8 cellular contexts compared by ENCODE assay signal in the genomic region with DNA sequence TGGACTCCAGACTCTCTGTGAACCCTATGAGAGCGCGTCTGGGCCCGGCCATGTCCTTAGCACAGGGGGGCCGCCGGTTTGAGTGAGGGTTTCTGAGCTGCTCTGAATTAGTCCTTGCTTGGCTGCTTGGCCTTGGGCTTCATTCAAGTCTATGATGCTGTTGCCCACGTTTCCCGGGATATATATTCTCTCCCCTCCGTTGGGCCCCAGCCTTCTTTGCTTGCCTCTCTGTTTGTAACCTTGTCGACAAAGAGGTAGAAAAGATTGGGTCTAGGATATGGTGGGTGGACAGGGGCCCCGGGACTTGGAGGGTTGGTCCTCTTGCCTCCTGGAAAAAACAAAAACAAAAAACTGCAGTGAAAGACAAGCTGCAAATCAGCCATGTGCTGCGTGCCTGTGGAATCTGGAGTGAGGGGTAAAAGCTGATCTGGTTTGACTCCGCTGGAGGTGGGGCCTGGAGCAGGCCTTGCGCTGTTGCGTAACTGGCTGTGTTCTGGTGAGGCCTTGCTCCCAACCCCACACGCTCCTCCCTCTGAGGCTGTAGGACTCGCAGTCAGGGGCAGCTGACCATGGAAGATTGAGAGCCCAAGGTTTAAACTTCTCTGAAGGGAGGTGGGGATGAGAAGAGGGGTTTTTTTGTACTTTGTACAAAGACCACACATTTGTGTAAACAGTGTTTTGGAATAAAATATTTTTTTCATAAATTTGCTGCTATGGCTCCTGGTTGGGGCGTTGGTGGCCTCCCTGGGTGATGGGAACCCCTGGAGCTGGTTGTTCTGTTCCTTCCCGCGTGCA. TPM values are rescaled to one million over a fixed set of nuclear protein-coding genes. Genes with fewer than 3 reads are reported as not detected.
A peak's percentile ranks its signal among the peaks of the same experiment; 100 is the strongest.
DNase-seq lines count a peak whose midpoint lies in the region; ATAC-seq lines count a peak whose summit lies in the region.

No MANE protein-coding gene starts in this region.

- H3K4me3 ChIP-seq in BLaER1 = no peak overlapping the region
- H3K4me3 ChIP-seq in Jurkat, Clone E6-1 (ENCODE audit: low read length) = peak overlapping the region; percentile 43

- H3K36me3 Mint-ChIP-seq in activated naive CD4-positive, alpha-beta T cell treated with anti-CD3 and anti-CD28 coated beads, Interleukin-2, amount 50 U/mL, for 72 hours = peaks cover 12 to 47% of the 10 kb centered on the region in 2 donors

- no peaks in the 10 kb centered on the region for H3K9me3 Mint-ChIP-seq in activated naive CD4-positive, alpha-beta T cell treated with anti-CD3 and anti-CD28 coated beads, Interleukin-2, amount 50 U/mL, for 72 hours

- H3K9me3 ChIP-seq in BLaER1 = no peaks in the 10 kb centered on the region

- ATAC-seq in activated naive CD4-positive, alpha-beta T cell treated with anti-CD3 and anti-CD28 coated beads, Interleukin-2, amount 50 U/mL, for 72 hours = peak in 1 of 2 donors; percentile 10
- ATAC-seq in HG03097 (IDR thresholded peaks at IDR 0.05; ENCODE audit: low FRiP score, unreplicated experiment) = no peak

- peaks cover 59% of the 10 kb centered on the region for H3K4me1 ChIP-seq in BLaER1

- H3K27me3 ChIP-seq in BLaER1 = no peaks in the 10 kb centered on the region

- H4K20me1 ChIP-seq in BLaER1 = peaks cover 24% of the 10 kb centered on the region; the same call in 1 of the 2 replicates

- peaks cover 65% of the 10 kb centered on the region for H3K36me3 ChIP-seq in BLaER1

- H3K4me2 ChIP-seq in BLaER1 = peak overlapping the region; percentile 86

- intact Hi-C loops in cardiac septum (cut with DNase I) = no loop called here

- peak overlapping the region; percentile 5; the same call in 1 of the 2 replicates for H3K9ac ChIP-seq in BLaER1

- no peak overlapping the region for H3K27ac ChIP-seq in BLaER1

- H3K27ac Mint-ChIP-seq in activated naive CD4-positive, alpha-beta T cell treated with anti-CD3 and anti-CD28 coated beads, Interleukin-2, amount 50 U/mL, for 72 hours = peak overlapping the region; percentile 71 to 97

- DNase-seq in Jurkat, Clone E6-1 (ENCODE audit: low read depth, low spot score) = peak; percentile 75
- DNase-seq in activated naive CD4-positive, alpha-beta T cell treated with anti-CD3 and anti-CD28 coated beads, Interleukin-2, amount 50 U/mL, for 72 hours (ENCODE audit: low spot score in 2 of 2) = peak in 1 of 2 donors; percentile 30
- DNase-seq in cardiac septum (ENCODE audit: low spot score) (peak; percentile 91), pons (ENCODE audit: low spot score) (peak; percentile 71), NCI-H146 (lab: John Stamatoyannopoulos, UW) (no peak), NCI-H1694 (lab: John Stamatoyannopoulos, UW) (no peak)

RNA-seq across cellular contexts. Expression of a gene that starts 23.1 kb away (rescaled TPM):
- 49.8 TPM for polyA plus RNA-seq in Jurkat, Clone E6-1 (2012; ENCODE audit: insufficient read depth, insufficient read length)
- 100 to 1,000 TPM; 171 to 177 TPM for total RNA-seq in activated naive CD4-positive, alpha-beta T cell treated with anti-CD3 and anti-CD28 coated beads, Interleukin-2, amount 50 U/mL, for 72 hours
- total RNA-seq in cardiac septum = 12.1 TPM

RNA-seq across cellular contexts. Expression of a gene that starts 35.2 kb away (rescaled TPM):
- polyA plus RNA-seq in Jurkat, Clone E6-1 (2012; ENCODE audit: insufficient read depth, insufficient read length) = 51.6 TPM
- total RNA-seq in activated naive CD4-positive, alpha-beta T cell treated with anti-CD3 and anti-CD28 coated beads, Interleukin-2, amount 50 U/mL, for 72 hours = 100 to 1,000 TPM; 117 to 207 TPM
- 32.8 TPM for total RNA-seq in cardiac septum

Comparison
In these comparisons a context has a peak if more than half of its experiments do, and no peak if none do; other contexts are left out.
1. DNase-seq: peak in Jurkat, Clone E6-1 (single experiment), cardiac septum (single experiment) and pons (single experiment); none in NCI-H146 (single experiment) and NCI-H1694 (single experiment).
2. RNA of a gene that starts 23.1 kb away (total RNA-seq): 171 to 177 TPM in activated naive CD4-positive, alpha-beta T cell treated with anti-CD3 and anti-CD28 coated beads, Interleukin-2, amount 50 U/mL, for 72 hours; 12.1 TPM in cardiac septum (single experiment); every median in the first group is over 10 times any median in the second.